ENCODE assay signal across 1 cellular context in the genomic region with DNA sequence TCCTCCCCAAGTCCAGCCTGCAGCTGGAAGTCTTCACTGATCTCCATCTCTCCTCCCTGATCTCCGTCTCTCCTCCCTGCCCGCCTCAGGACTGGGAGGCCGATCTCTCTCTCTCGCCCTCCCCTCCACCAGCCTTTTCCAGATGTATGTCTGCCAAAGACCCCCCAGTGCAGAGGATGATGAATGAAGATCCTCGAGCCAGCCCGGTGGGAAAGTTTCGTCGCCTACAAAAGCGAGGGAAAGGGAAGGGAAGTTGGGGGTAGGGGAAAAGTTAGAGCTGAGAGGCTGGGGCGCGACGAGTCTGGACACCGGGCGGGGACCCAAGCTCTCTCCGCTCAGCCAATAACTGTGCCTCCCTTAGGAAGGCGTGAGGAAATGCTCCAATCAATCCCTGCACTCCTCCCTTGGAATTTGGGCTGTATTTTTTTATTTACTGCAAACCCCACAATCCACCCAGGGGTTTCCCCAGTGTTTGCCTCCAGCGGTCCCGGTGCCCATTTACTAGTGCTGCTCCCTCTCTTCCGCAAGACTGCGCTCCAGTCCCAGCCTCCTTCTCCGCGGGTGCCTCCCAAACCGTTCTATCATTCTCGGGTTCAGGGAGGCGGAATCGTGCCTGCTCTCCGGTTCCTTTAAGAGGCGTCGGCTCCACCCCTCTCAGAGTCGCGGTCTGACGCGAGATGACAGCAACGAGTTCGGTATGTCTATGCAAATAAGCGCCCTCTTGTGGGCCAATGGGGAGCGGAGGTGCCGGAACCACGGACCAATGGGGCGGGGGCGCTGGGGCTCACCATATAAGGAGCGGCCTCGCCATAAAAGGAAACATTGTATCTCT.
A peak's percentile ranks its signal among the peaks of the same experiment; 100 is the strongest.
TF ChIP-seq lines count a peak whose summit lies in the region.

A gene (plus strand): TSS at position 818 of the 832 bp plus-strand sequence. CDS start 388 bp downstream, outside the sequence.

TF ChIP-seq in HepG2, 621 proteins besides CTCF, POLR2A, EP300 and RAD21 (continued from another document and continues in another):
- TF ChIP-seq, protein P1, sequence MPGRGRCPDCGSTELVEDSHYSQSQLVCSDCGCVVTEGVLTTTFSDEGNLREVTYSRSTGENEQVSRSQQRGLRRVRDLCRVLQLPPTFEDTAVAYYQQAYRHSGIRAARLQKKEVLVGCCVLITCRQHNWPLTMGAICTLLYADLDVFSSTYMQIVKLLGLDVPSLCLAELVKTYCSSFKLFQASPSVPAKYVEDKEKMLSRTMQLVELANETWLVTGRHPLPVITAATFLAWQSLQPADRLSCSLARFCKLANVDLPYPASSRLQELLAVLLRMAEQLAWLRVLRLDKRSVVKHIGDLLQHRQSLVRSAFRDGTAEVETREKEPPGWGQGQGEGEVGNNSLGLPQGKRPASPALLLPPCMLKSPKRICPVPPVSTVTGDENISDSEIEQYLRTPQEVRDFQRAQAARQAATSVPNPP (CRISPR knock-in tag; IDR thresholded peaks at IDR 0.05): peak; percentile 45
- TF ChIP-seq, protein P2, sequence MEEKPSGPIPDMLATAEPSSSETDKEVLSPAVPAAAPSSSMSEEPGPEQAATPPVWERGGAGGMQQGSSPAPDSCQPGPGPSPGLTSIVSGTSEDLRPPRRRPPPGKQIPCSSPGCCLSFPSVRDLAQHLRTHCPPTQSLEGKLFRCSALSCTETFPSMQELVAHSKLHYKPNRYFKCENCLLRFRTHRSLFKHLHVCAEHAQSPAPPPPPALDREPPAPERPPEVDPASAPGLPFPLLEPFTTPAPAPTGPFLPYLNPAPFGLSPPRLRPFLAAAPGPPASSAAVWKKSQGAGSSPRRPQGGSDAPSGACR (CRISPR knock-in tag; IDR thresholded peaks at IDR 0.05): 0 out of 2 replicates have a peak, but pooled peaks have one; percentile 13
- TF ChIP-seq, protein P3, sequence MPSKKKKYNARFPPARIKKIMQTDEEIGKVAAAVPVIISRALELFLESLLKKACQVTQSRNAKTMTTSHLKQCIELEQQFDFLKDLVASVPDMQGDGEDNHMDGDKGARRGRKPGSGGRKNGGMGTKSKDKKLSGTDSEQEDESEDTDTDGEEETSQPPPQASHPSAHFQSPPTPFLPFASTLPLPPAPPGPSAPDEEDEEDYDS (CRISPR knock-in tag; IDR thresholded peaks at IDR 0.05): peak; percentile 97
- TF ChIP-seq ZEB1 (IDR thresholded peaks at IDR 0.05; ENCODE audit: insufficient replicate concordance, low read depth): peak; percentile 79
- TF ChIP-seq ZNF264 (CRISPR knock-in tag; IDR thresholded peaks at IDR 0.05): peak; percentile 46; the same call in 1 of the 2 replicates
- peak; percentile 47; the same call in 1 of the 2 replicates for TF ChIP-seq ZNF543 (CRISPR knock-in tag; IDR thresholded peaks at IDR 0.05)
- TF ChIP-seq, protein P4, sequence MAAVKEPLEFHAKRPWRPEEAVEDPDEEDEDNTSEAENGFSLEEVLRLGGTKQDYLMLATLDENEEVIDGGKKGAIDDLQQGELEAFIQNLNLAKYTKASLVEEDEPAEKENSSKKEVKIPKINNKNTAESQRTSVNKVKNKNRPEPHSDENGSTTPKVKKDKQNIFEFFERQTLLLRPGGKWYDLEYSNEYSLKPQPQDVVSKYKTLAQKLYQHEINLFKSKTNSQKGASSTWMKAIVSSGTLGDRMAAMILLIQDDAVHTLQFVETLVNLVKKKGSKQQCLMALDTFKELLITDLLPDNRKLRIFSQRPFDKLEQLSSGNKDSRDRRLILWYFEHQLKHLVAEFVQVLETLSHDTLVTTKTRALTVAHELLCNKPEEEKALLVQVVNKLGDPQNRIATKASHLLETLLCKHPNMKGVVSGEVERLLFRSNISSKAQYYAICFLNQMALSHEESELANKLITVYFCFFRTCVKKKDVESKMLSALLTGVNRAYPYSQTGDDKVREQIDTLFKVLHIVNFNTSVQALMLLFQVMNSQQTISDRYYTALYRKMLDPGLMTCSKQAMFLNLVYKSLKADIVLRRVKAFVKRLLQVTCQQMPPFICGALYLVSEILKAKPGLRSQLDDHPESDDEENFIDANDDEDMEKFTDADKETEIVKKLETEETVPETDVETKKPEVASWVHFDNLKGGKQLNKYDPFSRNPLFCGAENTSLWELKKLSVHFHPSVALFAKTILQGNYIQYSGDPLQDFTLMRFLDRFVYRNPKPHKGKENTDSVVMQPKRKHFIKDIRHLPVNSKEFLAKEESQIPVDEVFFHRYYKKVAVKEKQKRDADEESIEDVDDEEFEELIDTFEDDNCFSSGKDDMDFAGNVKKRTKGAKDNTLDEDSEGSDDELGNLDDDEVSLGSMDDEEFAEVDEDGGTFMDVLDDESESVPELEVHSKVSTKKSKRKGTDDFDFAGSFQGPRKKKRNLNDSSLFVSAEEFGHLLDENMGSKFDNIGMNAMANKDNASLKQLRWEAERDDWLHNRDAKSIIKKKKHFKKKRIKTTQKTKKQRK (IDR thresholded peaks at IDR 0.05; ENCODE audit: low read length): no peak
- peak; percentile 45 for TF ChIP-seq GTF2F1 (IDR thresholded peaks at IDR 0.05; ENCODE audit: low read length)
- no peak for TF ChIP-seq NONO (IDR thresholded peaks at IDR 0.05)
- TF ChIP-seq NONO (CRISPR knock-in tag; conservative IDR thresholded peaks at IDR 0.05): peak; percentile 9; the same call in 1 of the 2 replicates
- TF ChIP-seq MBD4 (IDR thresholded peaks at IDR 0.05; ENCODE audit: borderline replicate concordance, low read length): no peak
- TF ChIP-seq MIER3 (CRISPR knock-in tag; IDR thresholded peaks at IDR 0.05; ENCODE audit: borderline replicate concordance): peak; percentile 12; the same call in 1 of the 2 replicates
- TF ChIP-seq, protein P5, sequence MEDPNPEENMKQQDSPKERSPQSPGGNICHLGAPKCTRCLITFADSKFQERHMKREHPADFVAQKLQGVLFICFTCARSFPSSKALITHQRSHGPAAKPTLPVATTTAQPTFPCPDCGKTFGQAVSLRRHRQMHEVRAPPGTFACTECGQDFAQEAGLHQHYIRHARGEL (CRISPR knock-in tag; IDR thresholded peaks at IDR 0.05): no peak
- TF ChIP-seq, protein P6, sequence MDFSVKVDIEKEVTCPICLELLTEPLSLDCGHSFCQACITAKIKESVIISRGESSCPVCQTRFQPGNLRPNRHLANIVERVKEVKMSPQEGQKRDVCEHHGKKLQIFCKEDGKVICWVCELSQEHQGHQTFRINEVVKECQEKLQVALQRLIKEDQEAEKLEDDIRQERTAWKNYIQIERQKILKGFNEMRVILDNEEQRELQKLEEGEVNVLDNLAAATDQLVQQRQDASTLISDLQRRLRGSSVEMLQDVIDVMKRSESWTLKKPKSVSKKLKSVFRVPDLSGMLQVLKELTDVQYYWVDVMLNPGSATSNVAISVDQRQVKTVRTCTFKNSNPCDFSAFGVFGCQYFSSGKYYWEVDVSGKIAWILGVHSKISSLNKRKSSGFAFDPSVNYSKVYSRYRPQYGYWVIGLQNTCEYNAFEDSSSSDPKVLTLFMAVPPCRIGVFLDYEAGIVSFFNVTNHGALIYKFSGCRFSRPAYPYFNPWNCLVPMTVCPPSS (IDR thresholded peaks at IDR 0.05): no peak
- TF ChIP-seq ZNF572 (CRISPR knock-in tag; IDR thresholded peaks at IDR 0.05): peak; percentile 95
- TF ChIP-seq ZSCAN22 (CRISPR knock-in tag; IDR thresholded peaks at IDR 0.05): 0 out of 2 replicates have a peak, but pooled peaks have one; percentile 9
- TF ChIP-seq, protein P7, sequence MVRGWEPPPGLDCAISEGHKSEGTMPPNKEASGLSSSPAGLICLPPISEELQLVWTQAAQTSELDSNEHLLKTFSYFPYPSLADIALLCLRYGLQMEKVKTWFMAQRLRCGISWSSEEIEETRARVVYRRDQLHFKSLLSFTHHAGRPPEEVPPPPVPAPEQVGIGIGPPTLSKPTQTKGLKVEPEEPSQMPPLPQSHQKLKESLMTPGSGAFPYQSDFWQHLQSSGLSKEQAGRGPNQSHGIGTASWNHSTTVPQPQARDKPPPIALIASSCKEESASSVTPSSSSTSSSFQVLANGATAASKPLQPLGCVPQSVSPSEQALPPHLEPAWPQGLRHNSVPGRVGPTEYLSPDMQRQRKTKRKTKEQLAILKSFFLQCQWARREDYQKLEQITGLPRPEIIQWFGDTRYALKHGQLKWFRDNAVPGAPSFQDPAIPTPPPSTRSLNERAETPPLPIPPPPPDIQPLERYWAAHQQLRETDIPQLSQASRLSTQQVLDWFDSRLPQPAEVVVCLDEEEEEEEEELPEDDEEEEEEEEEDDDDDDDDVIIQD (CRISPR knock-in tag; IDR thresholded peaks at IDR 0.05; ENCODE audit: low read depth): peak; percentile 96
- 0 out of 2 replicates have a peak, but pooled peaks have one; percentile 47 for TF ChIP-seq ZNF557 (CRISPR knock-in tag; IDR thresholded peaks at IDR 0.05)
- TF ChIP-seq SOX5 (CRISPR knock-in tag; IDR thresholded peaks at IDR 0.05; ENCODE audit: borderline replicate concordance): peak; percentile 40
- TF ChIP-seq, protein P8, sequence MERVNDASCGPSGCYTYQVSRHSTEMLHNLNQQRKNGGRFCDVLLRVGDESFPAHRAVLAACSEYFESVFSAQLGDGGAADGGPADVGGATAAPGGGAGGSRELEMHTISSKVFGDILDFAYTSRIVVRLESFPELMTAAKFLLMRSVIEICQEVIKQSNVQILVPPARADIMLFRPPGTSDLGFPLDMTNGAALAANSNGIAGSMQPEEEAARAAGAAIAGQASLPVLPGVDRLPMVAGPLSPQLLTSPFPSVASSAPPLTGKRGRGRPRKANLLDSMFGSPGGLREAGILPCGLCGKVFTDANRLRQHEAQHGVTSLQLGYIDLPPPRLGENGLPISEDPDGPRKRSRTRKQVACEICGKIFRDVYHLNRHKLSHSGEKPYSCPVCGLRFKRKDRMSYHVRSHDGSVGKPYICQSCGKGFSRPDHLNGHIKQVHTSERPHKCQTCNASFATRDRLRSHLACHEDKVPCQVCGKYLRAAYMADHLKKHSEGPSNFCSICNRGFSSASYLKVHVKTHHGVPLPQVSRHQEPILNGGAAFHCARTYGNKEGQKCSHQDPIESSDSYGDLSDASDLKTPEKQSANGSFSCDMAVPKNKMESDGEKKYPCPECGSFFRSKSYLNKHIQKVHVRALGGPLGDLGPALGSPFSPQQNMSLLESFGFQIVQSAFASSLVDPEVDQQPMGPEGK (CRISPR knock-in tag; IDR thresholded peaks at IDR 0.05): peak; percentile 44; the same call in 1 of the 2 replicates
- TF ChIP-seq TOE1 (CRISPR knock-in tag; IDR thresholded peaks at IDR 0.05): 0 out of 2 replicates have a peak, but pooled peaks have one; percentile 26
- peak; percentile 12; the same call in 1 of the 2 replicates for TF ChIP-seq SIN3B (IDR thresholded peaks at IDR 0.05; ENCODE audit: low read length)
- TF ChIP-seq, protein P9, sequence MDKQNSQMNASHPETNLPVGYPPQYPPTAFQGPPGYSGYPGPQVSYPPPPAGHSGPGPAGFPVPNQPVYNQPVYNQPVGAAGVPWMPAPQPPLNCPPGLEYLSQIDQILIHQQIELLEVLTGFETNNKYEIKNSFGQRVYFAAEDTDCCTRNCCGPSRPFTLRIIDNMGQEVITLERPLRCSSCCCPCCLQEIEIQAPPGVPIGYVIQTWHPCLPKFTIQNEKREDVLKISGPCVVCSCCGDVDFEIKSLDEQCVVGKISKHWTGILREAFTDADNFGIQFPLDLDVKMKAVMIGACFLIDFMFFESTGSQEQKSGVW (CRISPR knock-in tag; IDR thresholded peaks at IDR 0.05; ENCODE audit: borderline replicate concordance): no peak
- peak; percentile 38; the same call in 1 of the 2 replicates for TF ChIP-seq ZNF792 (CRISPR knock-in tag; IDR thresholded peaks at IDR 0.05)
- peak; percentile 53; the same call in 1 of the 2 replicates for TF ChIP-seq GATAD1 (CRISPR knock-in tag; IDR thresholded peaks at IDR 0.05)
- TF ChIP-seq, protein P10, sequence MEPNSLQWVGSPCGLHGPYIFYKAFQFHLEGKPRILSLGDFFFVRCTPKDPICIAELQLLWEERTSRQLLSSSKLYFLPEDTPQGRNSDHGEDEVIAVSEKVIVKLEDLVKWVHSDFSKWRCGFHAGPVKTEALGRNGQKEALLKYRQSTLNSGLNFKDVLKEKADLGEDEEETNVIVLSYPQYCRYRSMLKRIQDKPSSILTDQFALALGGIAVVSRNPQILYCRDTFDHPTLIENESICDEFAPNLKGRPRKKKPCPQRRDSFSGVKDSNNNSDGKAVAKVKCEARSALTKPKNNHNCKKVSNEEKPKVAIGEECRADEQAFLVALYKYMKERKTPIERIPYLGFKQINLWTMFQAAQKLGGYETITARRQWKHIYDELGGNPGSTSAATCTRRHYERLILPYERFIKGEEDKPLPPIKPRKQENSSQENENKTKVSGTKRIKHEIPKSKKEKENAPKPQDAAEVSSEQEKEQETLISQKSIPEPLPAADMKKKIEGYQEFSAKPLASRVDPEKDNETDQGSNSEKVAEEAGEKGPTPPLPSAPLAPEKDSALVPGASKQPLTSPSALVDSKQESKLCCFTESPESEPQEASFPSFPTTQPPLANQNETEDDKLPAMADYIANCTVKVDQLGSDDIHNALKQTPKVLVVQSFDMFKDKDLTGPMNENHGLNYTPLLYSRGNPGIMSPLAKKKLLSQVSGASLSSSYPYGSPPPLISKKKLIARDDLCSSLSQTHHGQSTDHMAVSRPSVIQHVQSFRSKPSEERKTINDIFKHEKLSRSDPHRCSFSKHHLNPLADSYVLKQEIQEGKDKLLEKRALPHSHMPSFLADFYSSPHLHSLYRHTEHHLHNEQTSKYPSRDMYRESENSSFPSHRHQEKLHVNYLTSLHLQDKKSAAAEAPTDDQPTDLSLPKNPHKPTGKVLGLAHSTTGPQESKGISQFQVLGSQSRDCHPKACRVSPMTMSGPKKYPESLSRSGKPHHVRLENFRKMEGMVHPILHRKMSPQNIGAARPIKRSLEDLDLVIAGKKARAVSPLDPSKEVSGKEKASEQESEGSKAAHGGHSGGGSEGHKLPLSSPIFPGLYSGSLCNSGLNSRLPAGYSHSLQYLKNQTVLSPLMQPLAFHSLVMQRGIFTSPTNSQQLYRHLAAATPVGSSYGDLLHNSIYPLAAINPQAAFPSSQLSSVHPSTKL (CRISPR knock-in tag; IDR thresholded peaks at IDR 0.05): no peak
- TF ChIP-seq ZNF83 (CRISPR knock-in tag; IDR thresholded peaks at IDR 0.05; ENCODE audit: borderline replicate concordance): 0 out of 2 replicates have a peak, but pooled peaks have one; percentile 19
- TF ChIP-seq CBX1 (IDR thresholded peaks at IDR 0.05; ENCODE audit: low read depth): no peak
- no peak for TF ChIP-seq ZNF549 (CRISPR knock-in tag; IDR thresholded peaks at IDR 0.05)
- 0 out of 2 replicates have a peak, but pooled peaks have one; percentile 16 for TF ChIP-seq SMYD3 (CRISPR knock-in tag; IDR thresholded peaks at IDR 0.05)
- no peak for TF ChIP-seq NR2F6 (IDR thresholded peaks at IDR 0.05)
- 0 out of 2 replicates have a peak, but pooled peaks have one; percentile 7 for TF ChIP-seq NR2F6 (CRISPR knock-in tag; IDR thresholded peaks at IDR 0.05)
- TF ChIP-seq, protein P11, sequence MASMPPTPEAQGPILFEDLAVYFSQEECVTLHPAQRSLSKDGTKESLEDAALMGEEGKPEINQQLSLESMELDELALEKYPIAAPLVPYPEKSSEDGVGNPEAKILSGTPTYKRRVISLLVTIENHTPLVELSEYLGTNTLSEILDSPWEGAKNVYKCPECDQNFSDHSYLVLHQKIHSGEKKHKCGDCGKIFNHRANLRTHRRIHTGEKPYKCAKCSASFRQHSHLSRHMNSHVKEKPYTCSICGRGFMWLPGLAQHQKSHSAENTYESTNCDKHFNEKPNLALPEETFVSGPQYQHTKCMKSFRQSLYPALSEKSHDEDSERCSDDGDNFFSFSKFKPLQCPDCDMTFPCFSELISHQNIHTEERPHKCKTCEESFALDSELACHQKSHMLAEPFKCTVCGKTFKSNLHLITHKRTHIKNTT (CRISPR knock-in tag; IDR thresholded peaks at IDR 0.05): no peak
